Comparison of ENCODE assay signal across 9 cellular contexts in genomic region chr12:49231881-49232650, GRCh38. TPM values are rescaled to one million over a fixed set of nuclear protein-coding genes. Genes with fewer than 3 reads are reported as not detected.
DNase-seq lines count a peak whose midpoint lies in the region; ATAC-seq and TF ChIP-seq lines count a peak whose summit lies in the region.
"Had no signal": no experiment of that assay in that cellular context is flagged by ENCODE, and none has a peak within 500 bp of the region (broad histone marks: within the 10 kb centered on the region; RNA-seq: fewer than 3 reads in every experiment).

No MANE protein-coding gene starts in this region.

- WGBS in HUES64, result 73% methylated on average over 8 of the region's 9 CpGs
- 25 to 49% methylated on average over 5 to 8 of the region's 9 CpGs for WGBS in gastroesophageal sphincter (ENCODE audit: low coverage in 1 of 2), 2 donors

- CTCF ChIA-PET in activated CD4-positive, alpha-beta T cell treated with anti-CD3 and anti-CD28 coated beads for 36 hours (lab: Charles Lee), result interaction anchor here (0.5 to 3.5 kb wide), 9 partner anchors 11 to 466 kb away, joined by 3 to 19 read pairs (median 3); partner anchors contain the start of genes RHEBL1 and TUBA1A

- DNase-seq in NCI-H748 (lab: John Stamatoyannopoulos, UW; ENCODE audit: unreplicated experiment) (peak; percentile 83), Kasumi-1 (lab: John Stamatoyannopoulos, UW) (no peak), RPMI8226 (no peak), SIG-M5 (lab: John Stamatoyannopoulos, UW) (no peak)
- no peak for DNase-seq in activated CD4-positive, alpha-beta T cell treated with anti-CD3 and anti-CD28 coated beads for 36 hours

- H3K9me3 Mint-ChIP-seq in activated CD4-positive, alpha-beta T cell treated with anti-CD3 and anti-CD28 coated beads for 36 hours (ENCODE audit: low read depth), result no peaks in the 10 kb centered on the region

- H3K27me3 ChIP-seq in HUES64 (ENCODE audit: insufficient read depth, low read length) (no peaks in the 10 kb centered on the region), gastroesophageal sphincter (no peaks in the 10 kb centered on the region)

- TF ChIP-seq CTCF in gastroesophageal sphincter (IDR thresholded peaks at IDR 0.05), result no peak

- H3K4me1 ChIP-seq in HUES64 (ENCODE audit: insufficient read depth, low read length) (peaks cover 24% of the 10 kb centered on the region), gastroesophageal sphincter (peaks cover 9 to 30% (median 22%) of the 10 kb centered on the region in 3 donors)

- no peaks in the 10 kb centered on the region for H3K27me3 Mint-ChIP-seq in activated CD4-positive, alpha-beta T cell treated with anti-CD3 and anti-CD28 coated beads for 36 hours

- no peak for ATAC-seq in gastroesophageal sphincter
- no peak for ATAC-seq in activated CD4-positive, alpha-beta T cell treated with anti-CD3 and anti-CD28 coated beads for 36 hours

- no peak overlapping the region for H3K4me3 Mint-ChIP-seq in activated CD4-positive, alpha-beta T cell treated with anti-CD3 and anti-CD28 coated beads for 36 hours

- no peak for TF ChIP-seq EP300 in gastroesophageal sphincter (IDR thresholded peaks at IDR 0.05)

- H3K9ac ChIP-seq in HUES64 (ENCODE audit: low read depth, low read length), result peak overlapping the region; percentile 66; the same call in 1 of the 2 replicates

- intact Hi-C loops in activated CD4-positive, alpha-beta T cell treated with anti-CD3 and anti-CD28 coated beads for 36 hours (cut with DNase I, micrococcal nuclease), result no loop called here

- peaks cover 20% of the 10 kb centered on the region for H3K4me1 Mint-ChIP-seq in activated CD4-positive, alpha-beta T cell treated with anti-CD3 and anti-CD28 coated beads for 36 hours

- H3K36me3 Mint-ChIP-seq in activated CD4-positive, alpha-beta T cell treated with anti-CD3 and anti-CD28 coated beads for 36 hours (ENCODE audit: low read depth), result no peaks in the 10 kb centered on the region

- H3K27ac Mint-ChIP-seq in activated CD4-positive, alpha-beta T cell treated with anti-CD3 and anti-CD28 coated beads for 36 hours, result no peak overlapping the region

- H3K27ac ChIP-seq in HUES64 (ENCODE audit: low read depth, low read length) (no peak overlapping the region), gastroesophageal sphincter (peak overlapping the region; percentile 86 to 90 (median 88)), skin epidermis (peak overlapping the region in 18 of 21 experiments; percentile 15 to 97 (median 86))

- H3K4me3 ChIP-seq in HUES64 (ENCODE audit: low read length) (no peak overlapping the region), gastroesophageal sphincter (peak overlapping the region in 1 of 2 donors; percentile 56), skin epidermis (no peak overlapping the region)
- H3K4me3 ChIP-seq: HAP-1 had no signal

- no peak for TF ChIP-seq POLR2A in gastroesophageal sphincter (IDR thresholded peaks at IDR 0.05)

- POLR2A ChIA-PET in activated CD4-positive, alpha-beta T cell treated with anti-CD3 and anti-CD28 coated beads for 36 hours (lab: Charles Lee), result no interaction called here

- H3K9me3 ChIP-seq in HUES64 (ENCODE audit: insufficient read depth, low read depth, low read length), result no peaks in the 10 kb centered on the region
- H3K9me3 ChIP-seq in gastroesophageal sphincter, result no peaks in the 10 kb centered on the region
- H3K9me3 ChIP-seq: HAP-1 had no signal

- no peaks in the 10 kb centered on the region for H3K36me3 ChIP-seq in HUES64 (ENCODE audit: insufficient read depth, low read length)
- H3K36me3 ChIP-seq in gastroesophageal sphincter, result no peaks in the 10 kb centered on the region
- H3K36me3 ChIP-seq: HAP-1 had no signal

RNA-seq across cellular contexts. Expression of gene TUBA1C, which starts 32.8 kb away (rescaled TPM):
- 677 TPM for polyA plus RNA-seq in HUES64 (2013, experiment 1 of 2)
- polyA plus RNA-seq in HUES64 (2013, experiment 2 of 2), result 683 TPM
- total RNA-seq in gastroesophageal sphincter, result 100 to 1,000 TPM; 122 to 210 (median 131) TPM
- total RNA-seq in activated CD4-positive, alpha-beta T cell treated with anti-CD3 and anti-CD28 coated beads for 36 hours, result 100 to 1,000 TPM; 276 to 338 TPM

RNA-seq across cellular contexts. Expression of gene TUBA1A, which starts 43.2 kb away (rescaled TPM):
- 521 TPM for polyA plus RNA-seq in HUES64 (2013, experiment 1 of 2)
- polyA plus RNA-seq in HUES64 (2013, experiment 2 of 2), result 770 TPM
- total RNA-seq in gastroesophageal sphincter, result 1,000 to 10,000 TPM in 1 of 4 donors, 100 to 1,000 TPM in 3; 514 to 1,167 (median 639) TPM
- 10 to 100 TPM; 75.7 to 98.5 TPM for total RNA-seq in activated CD4-positive, alpha-beta T cell treated with anti-CD3 and anti-CD28 coated beads for 36 hours

Comparison
In these comparisons a context has a peak if more than half of its experiments do, and no peak if none do; other contexts are left out.
1. RNA of gene TUBA1A, which starts 43.2 kb away (total RNA-seq): 514 to 1,167 TPM in gastroesophageal sphincter; 75.7 to 98.5 TPM in activated CD4-positive, alpha-beta T cell treated with anti-CD3 and anti-CD28 coated beads for 36 hours; every median in the first group is over 4 times any median in the second.